Comparison of ENCODE assay signal across 32 cellular contexts in genomic region chr3:122013448-122013925, GRCh38. TPM values are rescaled to one million over a fixed set of nuclear protein-coding genes. Genes with fewer than 3 reads are reported as not detected.
A peak's percentile ranks its signal among the peaks of the same experiment; 100 is the strongest.
DNase-seq lines count a peak whose midpoint lies in the region; ATAC-seq and TF ChIP-seq lines count a peak whose summit lies in the region.
"Had no signal": no experiment of that assay in that cellular context is flagged by ENCODE, and none has a peak within 500 bp of the region (broad histone marks: within the 10 kb centered on the region; RNA-seq: fewer than 3 reads in every experiment).

No MANE protein-coding gene starts in this region.

- H3K27me3 ChIP-seq in adrenal gland, result no peaks in the 10 kb centered on the region
- H3K27me3 ChIP-seq: sigmoid colon, thyroid gland, vagina had no signal

- no peak overlapping the region for H3K4me3 ChIP-seq in adrenal gland
- H3K4me3 ChIP-seq: prostate gland, sigmoid colon, thyroid gland, vagina had no signal

- peak overlapping the region; percentile 50 for H3K27ac ChIP-seq in VCaP
- no peak overlapping the region for H3K27ac ChIP-seq in adrenal gland
- H3K27ac ChIP-seq: C4-2B, prostate gland, sigmoid colon, thyroid gland, vagina had no signal

- intact Hi-C loops in adrenal gland (cut with DNase I), result no loop called here

- no peak for DNase-seq in activated naive CD8-positive, alpha-beta T cell treated with anti-CD3 and anti-CD28 coated beads, Interleukin-2, amount 50 U/mL, for 24 hours
- no peak for DNase-seq in activated naive CD8-positive, alpha-beta T cell treated with anti-CD3 and anti-CD28 coated beads for 36 hours
- DNase-seq in progenitor cell of endocrine pancreas (ENCODE audit: low spot score, unreplicated experiment) (no peak), NCI-H2029 treated with DMSO at 0.1 percent for 48 hours (lab: John Stamatoyannopoulos, UW) (no peak), adrenal gland (no peak)
- DNase-seq: activated CD4-positive, alpha-beta T cell treated with anti-CD3 and anti-CD28 coated beads, Interleukin-2, amount 50 U/mL, for 4 hours; activated CD8-positive, alpha-beta memory T cell treated with anti-CD3 and anti-CD28 coated beads, Interleukin-2, amount 10 ng/mL, durations not matched to agents 7 days and 5 days; activated naive CD4-positive, alpha-beta T cell; activated T-cell treated with anti-CD3 and anti-CD28 coated beads, Interleukin-2, amount 50 U/mL, for 72 hours; DND-41; effector CD4-positive, alpha-beta T cell; GF-D8; H7; MM.1S; naive thymus-derived CD8-positive, alpha-beta T cell; NCI-H1930; NCI-H524 treated with DMSO at 0.1 percent for 48 hours; sigmoid colon; stimulated activated CD4-positive, alpha-beta T cell treated with anti-CD3 and anti-CD28 coated beads, Interleukin-4, amount 100 ng/mL, for 1 hour; SW 1271; T-helper 9 cell; thyroid gland had no signal

- no peaks in the 10 kb centered on the region for H3K9me3 ChIP-seq in adrenal gland (replicated peaks in 1 of 3)
- H3K9me3 ChIP-seq: Caco-2, prostate gland, sigmoid colon, thyroid gland, vagina had no signal

- 70 to 80% (median 79%) methylated on average over 5 of the region's 5 CpGs for WGBS in adrenal gland, 4 donors

- no peaks in the 10 kb centered on the region for H3K36me3 Mint-ChIP-seq in activated naive CD8-positive, alpha-beta T cell treated with anti-CD3 and anti-CD28 coated beads, Interleukin-2, amount 50 U/mL, for 24 hours (ENCODE audit: low read depth)
- H3K36me3 Mint-ChIP-seq in activated naive CD8-positive, alpha-beta T cell treated with anti-CD3 and anti-CD28 coated beads for 36 hours, result no peaks in the 10 kb centered on the region
- H3K36me3 Mint-ChIP-seq in progenitor cell of endocrine pancreas (ENCODE audit: insufficient read depth), result peaks cover 8% of the 10 kb centered on the region
- H3K36me3 Mint-ChIP-seq: brain had no signal

- H3K36me3 ChIP-seq in adrenal gland (replicated peaks in 1 of 2), result no peaks in the 10 kb centered on the region
- H3K36me3 ChIP-seq: prostate gland, sigmoid colon, thyroid gland, vagina had no signal

- no peak overlapping the region for H3K4me3 Mint-ChIP-seq in activated naive CD8-positive, alpha-beta T cell treated with anti-CD3 and anti-CD28 coated beads, Interleukin-2, amount 50 U/mL, for 24 hours
- H3K4me3 Mint-ChIP-seq in activated naive CD8-positive, alpha-beta T cell treated with anti-CD3 and anti-CD28 coated beads for 36 hours, result no peak overlapping the region
- H3K4me3 Mint-ChIP-seq in progenitor cell of endocrine pancreas (ENCODE audit: low read depth), result no peak overlapping the region
- H3K4me3 Mint-ChIP-seq: activated CD8-positive, alpha-beta memory T cell treated with anti-CD3 and anti-CD28 coated beads, Interleukin-2, amount 10 ng/mL, durations not matched to agents 7 days and 5 days; brain; naive thymus-derived CD8-positive, alpha-beta T cell had no signal

- H3K4me1 ChIP-seq in adrenal gland (replicated peaks in 1 of 2), result no peaks in the 10 kb centered on the region
- H3K4me1 ChIP-seq: Caco-2, prostate gland, sigmoid colon, thyroid gland, vagina had no signal

- peaks cover 22% of the 10 kb centered on the region for H3K27me3 Mint-ChIP-seq in activated naive CD8-positive, alpha-beta T cell treated with anti-CD3 and anti-CD28 coated beads, Interleukin-2, amount 50 U/mL, for 24 hours
- H3K27me3 Mint-ChIP-seq in activated naive CD8-positive, alpha-beta T cell treated with anti-CD3 and anti-CD28 coated beads for 36 hours, result peaks cover 35% of the 10 kb centered on the region
- H3K27me3 Mint-ChIP-seq in progenitor cell of endocrine pancreas, result peaks cover 69% of the 10 kb centered on the region
- H3K27me3 Mint-ChIP-seq: brain had no signal

- peaks cover 19% of the 10 kb centered on the region for H3K4me1 Mint-ChIP-seq in activated naive CD8-positive, alpha-beta T cell treated with anti-CD3 and anti-CD28 coated beads, Interleukin-2, amount 50 U/mL, for 24 hours
- H3K4me1 Mint-ChIP-seq in activated naive CD8-positive, alpha-beta T cell treated with anti-CD3 and anti-CD28 coated beads for 36 hours, result peaks cover 5% of the 10 kb centered on the region
- peaks cover 20% of the 10 kb centered on the region for H3K4me1 Mint-ChIP-seq in progenitor cell of endocrine pancreas (ENCODE audit: low read depth)
- H3K4me1 Mint-ChIP-seq: brain had no signal

- no peak for ATAC-seq in activated naive CD8-positive, alpha-beta T cell treated with anti-CD3 and anti-CD28 coated beads, Interleukin-2, amount 50 U/mL, for 24 hours
- ATAC-seq in esophagus mucosa (peak; percentile 91), HG03280 (IDR thresholded peaks at IDR 0.05; ENCODE audit: unreplicated experiment) (no peak)
- ATAC-seq: activated CD8-positive, alpha-beta memory T cell treated with anti-CD3 and anti-CD28 coated beads, Interleukin-2, amount 10 ng/mL, durations not matched to agents 7 days and 5 days; naive thymus-derived CD8-positive, alpha-beta T cell had no signal

- no peak for TF ChIP-seq POLR2A in adrenal gland (IDR thresholded peaks at IDR 0.05)

- H3K27ac Mint-ChIP-seq in activated naive CD8-positive, alpha-beta T cell treated with anti-CD3 and anti-CD28 coated beads, Interleukin-2, amount 50 U/mL, for 24 hours, result peak overlapping the region; percentile 15
- no peak overlapping the region for H3K27ac Mint-ChIP-seq in activated naive CD8-positive, alpha-beta T cell treated with anti-CD3 and anti-CD28 coated beads for 36 hours
- peak overlapping the region; percentile 20 for H3K27ac Mint-ChIP-seq in progenitor cell of endocrine pancreas
- H3K27ac Mint-ChIP-seq: activated CD8-positive, alpha-beta memory T cell treated with anti-CD3 and anti-CD28 coated beads, Interleukin-2, amount 10 ng/mL, durations not matched to agents 7 days and 5 days; brain had no signal

- H3K9me3 Mint-ChIP-seq in activated naive CD8-positive, alpha-beta T cell treated with anti-CD3 and anti-CD28 coated beads, Interleukin-2, amount 50 U/mL, for 24 hours, result peaks cover 3% of the 10 kb centered on the region
- no peaks in the 10 kb centered on the region for H3K9me3 Mint-ChIP-seq in activated naive CD8-positive, alpha-beta T cell treated with anti-CD3 and anti-CD28 coated beads for 36 hours
- H3K9me3 Mint-ChIP-seq in progenitor cell of endocrine pancreas (ENCODE audit: low read depth), result no peaks in the 10 kb centered on the region

- TF ChIP-seq CTCF in VCaP (conservative IDR thresholded peaks at IDR 0.05) (peak; percentile 49), progenitor cell of endocrine pancreas (IDR thresholded peaks at IDR 0.05; ENCODE audit: unreplicated experiment) (no peak), adrenal gland (IDR thresholded peaks at IDR 0.05) (no peak)

RNA-seq across cellular contexts. Expression of gene ILDR1, which starts 8.6 kb away (rescaled TPM):
- total RNA-seq in activated naive CD8-positive, alpha-beta T cell treated with anti-CD3 and anti-CD28 coated beads for 36 hours, result not detected
- total RNA-seq in esophagus mucosa (6.3 TPM), progenitor cell of endocrine pancreas (5.0 and 5.4 TPM in 2 replicates), adrenal gland (1 to 10 TPM in 6 of 8 donors, under 1 TPM in 1, not detected in 1; 0.91 to 5.6 (median 2.7) TPM)
- polyA plus RNA-seq in adrenal gland, result under 1 TPM; 0.32 to 0.62 (median 0.34) TPM
- total RNA-seq: A172; fibroblast of villous mesenchyme; naive thymus-derived CD8-positive, alpha-beta T cell; sigmoid colon had no signal
- polyA plus RNA-seq: naive thymus-derived CD8-positive, alpha-beta T cell had no signal

RNA-seq across cellular contexts. Expression of gene CD86, which starts 41.7 kb away (rescaled TPM):
- under 1 TPM; 0.08 to 0.12 TPM for total RNA-seq in activated naive CD8-positive, alpha-beta T cell treated with anti-CD3 and anti-CD28 coated beads for 36 hours
- 1.2 TPM for total RNA-seq in esophagus mucosa
- total RNA-seq in progenitor cell of endocrine pancreas, result not detected in 2 replicates
- 10 to 100 TPM in 5 of 8 donors, 1 to 10 TPM in 3; 3.7 to 23.3 (median 12.9) TPM for total RNA-seq in adrenal gland
- 1 to 10 TPM; 4.5 to 5.3 (median 5.1) TPM for polyA plus RNA-seq in adrenal gland
- total RNA-seq: A172, Caco-2, fibroblast of villous mesenchyme had no signal
